In genomic region chr5:175380701-175381100, GRCh38 we compare ENCODE assay signal across 28 cellular contexts.
"Had no signal": no experiment of that assay in that cellular context is flagged by ENCODE, and none has a peak within 500 bp of the region (broad histone marks: within the 10 kb centered on the region; RNA-seq: fewer than 3 reads in every experiment).

No MANE protein-coding gene starts in this region.

- DNase-seq: activated CD4-positive, alpha-beta memory T cell treated with anti-CD3 and anti-CD28 coated beads, Interleukin-2, amount 10 ng/mL, durations not matched to agents 7 days and 5 days; activated CD4-positive, alpha-beta T cell treated with anti-CD3 and anti-CD28 coated beads for 1 hour; activated CD4-positive, alpha-beta T cell treated with anti-CD3 and anti-CD28 coated beads for 4 hours; activated CD4-positive, alpha-beta T cell treated with anti-CD3 and anti-CD28 coated beads, Interleukin-2, amount 10 ng/mL, durations not matched to agents 7 days and 5 days; activated CD4-positive, alpha-beta T cell treated with anti-CD3 and anti-CD28 coated beads, Interleukin-2, amount 50 U/mL, for 4 hours; activated effector memory CD4-positive, alpha-beta T cell treated with Interleukin-2 at 50 U/mL for 16 hours; activated gamma-delta T cell treated with Interleukin-2 at 50 U/mL for 16 hours; activated naive CD4-positive, alpha-beta T cell treated with anti-CD3 and anti-CD28 coated beads, Interleukin-2, amount 50 U/mL, for 16 hours; activated naive CD4-positive, alpha-beta T cell treated with Interleukin-2 at 50 U/mL for 16 hours; activated T-cell treated with anti-CD3 and anti-CD28 coated beads, Interleukin-2, amount 50 U/mL, for 4 hours; amniotic stem cell; anterior cingulate cortex; body of pancreas; caudate nucleus; cortex of kidney; dermis blood vessel endothelial cell; effector CD4-positive, alpha-beta T cell; effector memory CD8-positive, alpha-beta T cell; erythroblast; foreskin keratinocyte; gastrocnemius medialis; glutamatergic neuron; heart left ventricle; T-helper 2 cell had no signal

- H3K4me3 Mint-ChIP-seq: activated CD4-positive, alpha-beta memory T cell treated with anti-CD3 and anti-CD28 coated beads, Interleukin-2, amount 10 ng/mL, durations not matched to agents 7 days and 5 days; activated CD4-positive, alpha-beta T cell treated with anti-CD3 and anti-CD28 coated beads, Interleukin-2, amount 10 ng/mL, durations not matched to agents 7 days and 5 days; activated naive CD8-positive, alpha-beta T cell; activated T-cell treated with anti-CD3 and anti-CD28 coated beads, Interleukin-2, amount 50 U/mL, for 4 hours; activated T-helper 17 cell treated with anti-CD3 and anti-CD28 coated beads, Interleukin-2, amount 50 U/mL, for 72 hours; effector memory CD8-positive, alpha-beta T cell had no signal

- H3K36me3 ChIP-seq: esophagus muscularis mucosa, gastrocnemius medialis, heart left ventricle had no signal

- H3K36me3 Mint-ChIP-seq: activated naive CD8-positive, alpha-beta T cell had no signal

- H3K4me1 Mint-ChIP-seq: activated CD4-positive, alpha-beta memory T cell treated with anti-CD3 and anti-CD28 coated beads, Interleukin-2, amount 10 ng/mL, durations not matched to agents 7 days and 5 days; activated CD4-positive, alpha-beta T cell treated with anti-CD3 and anti-CD28 coated beads, Interleukin-2, amount 10 ng/mL, durations not matched to agents 7 days and 5 days; activated T-helper 17 cell treated with anti-CD3 and anti-CD28 coated beads, Interleukin-2, amount 50 U/mL, for 72 hours had no signal

- H3K4me1 ChIP-seq: body of pancreas, esophagus muscularis mucosa, gastrocnemius medialis, heart left ventricle had no signal

- H3K4me3 ChIP-seq: body of pancreas, esophagus muscularis mucosa, gastrocnemius medialis, heart left ventricle had no signal

- FAIRE-seq: colon had no signal

- H3K27me3 ChIP-seq: body of pancreas, foreskin keratinocyte, gastrocnemius medialis had no signal

- H3K27ac Mint-ChIP-seq: activated CD4-positive, alpha-beta memory T cell treated with anti-CD3 and anti-CD28 coated beads, Interleukin-2, amount 10 ng/mL, durations not matched to agents 7 days and 5 days; activated CD4-positive, alpha-beta T cell treated with anti-CD3 and anti-CD28 coated beads, Interleukin-2, amount 10 ng/mL, durations not matched to agents 7 days and 5 days; activated naive CD8-positive, alpha-beta T cell; activated T-helper 17 cell treated with anti-CD3 and anti-CD28 coated beads, Interleukin-2, amount 50 U/mL, for 72 hours; effector memory CD8-positive, alpha-beta T cell had no signal

- H3K9me3 ChIP-seq: body of pancreas, esophagus muscularis mucosa, gastrocnemius medialis had no signal

- H3K27ac ChIP-seq: body of pancreas, esophagus muscularis mucosa, foreskin keratinocyte, gastrocnemius medialis, heart left ventricle had no signal

- ATAC-seq: activated T-cell treated with anti-CD3 and anti-CD28 coated beads, Interleukin-2, amount 50 U/mL, for 4 hours; activated T-helper 17 cell treated with anti-CD3 and anti-CD28 coated beads, Interleukin-2, amount 50 U/mL, for 72 hours; body of pancreas; effector memory CD8-positive, alpha-beta T cell; foreskin keratinocyte; gastrocnemius medialis; heart left ventricle had no signal

- H3K9me3 Mint-ChIP-seq: activated CD4-positive, alpha-beta memory T cell treated with anti-CD3 and anti-CD28 coated beads, Interleukin-2, amount 10 ng/mL, durations not matched to agents 7 days and 5 days; activated CD4-positive, alpha-beta T cell treated with anti-CD3 and anti-CD28 coated beads, Interleukin-2, amount 10 ng/mL, durations not matched to agents 7 days and 5 days; activated T-cell treated with anti-CD3 and anti-CD28 coated beads, Interleukin-2, amount 50 U/mL, for 4 hours; activated T-helper 17 cell treated with anti-CD3 and anti-CD28 coated beads, Interleukin-2, amount 50 U/mL, for 72 hours; effector memory CD8-positive, alpha-beta T cell had no signal
